ENCODE assay signal across 1 cellular context in genomic region chr3:195106418-195106906, GRCh38.
TF ChIP-seq lines count a peak whose summit lies in the region.

No MANE protein-coding gene starts in this region.

TF ChIP-seq in HepG2, 621 proteins besides CTCF, POLR2A, EP300 and RAD21 (continued from another document):
- no peak for TF ChIP-seq ZBTB14 (CRISPR knock-in tag; IDR thresholded peaks at IDR 0.05)
- TF ChIP-seq ZNF629 (CRISPR knock-in tag; conservative IDR thresholded peaks at IDR 0.05) = no peak
- TF ChIP-seq ZNF546 (CRISPR knock-in tag; conservative IDR thresholded peaks at IDR 0.05) = no peak
- TF ChIP-seq FOXC1 (CRISPR knock-in tag; IDR thresholded peaks at IDR 0.05; ENCODE audit: borderline replicate concordance) = peak; percentile 70; the same call in 1 of the 2 replicates
- TF ChIP-seq ZBTB1 (CRISPR knock-in tag; IDR thresholded peaks at IDR 0.05; ENCODE audit: borderline replicate concordance) = no peak
- TF ChIP-seq SP4 (CRISPR knock-in tag; IDR thresholded peaks at IDR 0.05) = peak; percentile 48; the same call in 1 of the 2 replicates
- TF ChIP-seq ZFAT (CRISPR knock-in tag; conservative IDR thresholded peaks at IDR 0.05) = no peak
- TF ChIP-seq POLR2AphosphoS2 (IDR thresholded peaks at IDR 0.05; ENCODE audit: low read depth, low read length) = no peak
- no peak for TF ChIP-seq ZNF260 (CRISPR knock-in tag; IDR thresholded peaks at IDR 0.05; ENCODE audit: borderline replicate concordance, low read depth)
- TF ChIP-seq CREM (IDR thresholded peaks at IDR 0.05) = no peak
- TF ChIP-seq CREM (CRISPR knock-in tag; IDR thresholded peaks at IDR 0.05) = no peak
- TF ChIP-seq ZNF451 (CRISPR knock-in tag; IDR thresholded peaks at IDR 0.05) = no peak
- peak; percentile 26; the same call in 1 of the 2 replicates for TF ChIP-seq ZKSCAN8 (CRISPR knock-in tag; IDR thresholded peaks at IDR 0.05; ENCODE audit: borderline replicate concordance)
- no peak for TF ChIP-seq KLF13 (CRISPR knock-in tag; IDR thresholded peaks at IDR 0.05)
- TF ChIP-seq MXD4 (CRISPR knock-in tag; IDR thresholded peaks at IDR 0.05) = no peak
- no peak for TF ChIP-seq TGIF2 (CRISPR knock-in tag; IDR thresholded peaks at IDR 0.05)
- no peak for TF ChIP-seq MLLT10 (CRISPR knock-in tag; IDR thresholded peaks at IDR 0.05)
- peak; percentile 73; the same call in 1 of the 2 replicates for TF ChIP-seq GABPB1 (CRISPR knock-in tag; IDR thresholded peaks at IDR 0.05)
- no peak for TF ChIP-seq IRX3 (CRISPR knock-in tag; IDR thresholded peaks at IDR 0.05; ENCODE audit: borderline replicate concordance, low read depth)
- no peak for TF ChIP-seq KMT2B (CRISPR knock-in tag; IDR thresholded peaks at IDR 0.05)
- peak; percentile 81; the same call in 1 of the 2 replicates for TF ChIP-seq ZNF572 (CRISPR knock-in tag; IDR thresholded peaks at IDR 0.05)
- no peak for TF ChIP-seq ZNF704 (CRISPR knock-in tag; IDR thresholded peaks at IDR 0.05; ENCODE audit: borderline replicate concordance)
- TF ChIP-seq NAIF1 (CRISPR knock-in tag; IDR thresholded peaks at IDR 0.05; ENCODE audit: borderline replicate concordance) = no peak
